In genomic region chr9:6460189-6460768, GRCh38 we compare ENCODE assay signal across 15 cellular contexts. TPM values are rescaled to one million over a fixed set of nuclear protein-coding genes. Genes with fewer than 3 reads are reported as not detected.
A peak's percentile ranks its signal among the peaks of the same experiment; 100 is the strongest.
DNase-seq lines count a peak whose midpoint lies in the region; ATAC-seq, FAIRE-seq and TF ChIP-seq lines count a peak whose summit lies in the region.
"Had no signal": no experiment of that assay in that cellular context is flagged by ENCODE, and none has a peak within 500 bp of the region (broad histone marks: within the 10 kb centered on the region; RNA-seq: fewer than 3 reads in every experiment).

No MANE protein-coding gene starts in this region.

- peaks cover 6% of the 10 kb centered on the region for H3K36me3 ChIP-seq in right atrium auricular region

- no peak overlapping the region for H3K4me3 Mint-ChIP-seq in central memory CD8-positive, alpha-beta T cell
- H3K4me3 Mint-ChIP-seq: CD8-positive, alpha-beta memory T cell had no signal

- H3K27ac Mint-ChIP-seq in central memory CD8-positive, alpha-beta T cell (ENCODE audit: low read depth): peak overlapping the region; percentile 44
- H3K27ac Mint-ChIP-seq: CD8-positive, alpha-beta memory T cell had no signal

- no peak for DNase-seq in GM12892 (ENCODE audit: insufficient read length)
- DNase-seq in central memory CD8-positive, alpha-beta T cell (ENCODE audit: low spot score in 2 of 2): no peak
- no peak for DNase-seq in right atrium auricular region (ENCODE audit: low spot score)
- no peak for DNase-seq in NCI-H2107 treated with DMSO at 0.1 percent for 48 hours (lab: John Stamatoyannopoulos, UW; ENCODE audit: unreplicated experiment)
- DNase-seq in NCI-H1105 treated with DMSO at 0.1 percent for 48 hours (lab: John Stamatoyannopoulos, UW): no peak
- DNase-seq: CD8-positive, alpha-beta memory T cell; H7; NCI-H1048; NCI-H1694; NCI-H2107; PC-3; T-helper 1 cell had no signal

- H3K9me3 Mint-ChIP-seq in central memory CD8-positive, alpha-beta T cell: no peaks in the 10 kb centered on the region

- H3K36me3 Mint-ChIP-seq in central memory CD8-positive, alpha-beta T cell (ENCODE audit: insufficient read depth): peaks cover 21% of the 10 kb centered on the region

- H3K4me3 ChIP-seq in right atrium auricular region: no peak overlapping the region
- H3K4me3 ChIP-seq: K562 had no signal

- ATAC-seq in GM18907 (IDR thresholded peaks at IDR 0.05; ENCODE audit: unreplicated experiment) (peak; percentile 71), HG02981 (IDR thresholded peaks at IDR 0.05; ENCODE audit: unreplicated experiment) (peak; percentile 56)
- no peak for ATAC-seq in central memory CD8-positive, alpha-beta T cell (replicated peaks; ENCODE audit: extremely low read depth, poor library complexity, severe bottlenecking)
- ATAC-seq: K562, PC-3 had no signal

- no peak overlapping the region for H3K27ac ChIP-seq in right atrium auricular region

- H3K27me3 ChIP-seq in right atrium auricular region: no peaks in the 10 kb centered on the region

- no peaks in the 10 kb centered on the region for H3K27me3 Mint-ChIP-seq in central memory CD8-positive, alpha-beta T cell
- H3K27me3 Mint-ChIP-seq: CD8-positive, alpha-beta memory T cell had no signal

- peaks cover 37% of the 10 kb centered on the region for H3K4me1 Mint-ChIP-seq in central memory CD8-positive, alpha-beta T cell

- H3K4me1 ChIP-seq in right atrium auricular region: no peaks in the 10 kb centered on the region

- H3K9me3 ChIP-seq in right atrium auricular region: no peaks in the 10 kb centered on the region

- no peak for TF ChIP-seq CTCF in right atrium auricular region (IDR thresholded peaks at IDR 0.05)

- TF ChIP-seq POLR2A in GM12892 (IDR thresholded peaks at IDR 0.05; ENCODE audit: low read depth, low read length): no peak

- FAIRE-seq in GM12892 (lab: Jason Lieb, UNC): peak; percentile 57
- FAIRE-seq: K562 had no signal

RNA-seq across cellular contexts. Expression of gene UHRF2, which starts 47.3 kb away (rescaled TPM):
- polyA plus RNA-seq in GM12892 (2012; ENCODE audit: missing spikeins): 50.8 TPM
- 10 to 100 TPM; 15.2 TPM for total RNA-seq in right atrium auricular region
